In genomic region chr2:10225291-10226031, GRCh38 we compare ENCODE assay signal across 21 cellular contexts.
DNase-seq lines count a peak whose midpoint lies in the region; ATAC-seq, FAIRE-seq and TF ChIP-seq lines count a peak whose summit lies in the region.
"Had no signal": no experiment of that assay in that cellular context is flagged by ENCODE, and none has a peak within 500 bp of the region (broad histone marks: within the 10 kb centered on the region; RNA-seq: fewer than 3 reads in every experiment).

No MANE protein-coding gene starts in this region.

- no peaks in the 10 kb centered on the region for H3K27me3 Mint-ChIP-seq in activated T-cell treated with anti-CD3 and anti-CD28 coated beads, Interleukin-2, amount 50 U/mL, for 24 hours

- no peak for TF ChIP-seq POLR2A in testis (IDR thresholded peaks at IDR 0.05)

- peaks cover 2% of the 10 kb centered on the region for H3K4me1 Mint-ChIP-seq in activated T-cell treated with anti-CD3 and anti-CD28 coated beads, Interleukin-2, amount 50 U/mL, for 24 hours (ENCODE audit: low read depth)
- H3K4me1 Mint-ChIP-seq: activated naive CD4-positive, alpha-beta T cell treated with anti-CD3 and anti-CD28 coated beads, Interleukin-2, amount 10 ng/mL, durations not matched to agents 7 days and 5 days; CD4-positive, CD25-positive, alpha-beta regulatory T cell; immature natural killer cell; memory B cell had no signal

- H3K36me3 ChIP-seq in small intestine (ENCODE audit: control insufficient read depth in 2 of 2, insufficient read depth in 2 of 2, low read length in 2 of 2), result no peaks in the 10 kb centered on the region
- H3K36me3 ChIP-seq in testis (ENCODE audit: low read depth, missing control alignments), result no peaks in the 10 kb centered on the region

- no peak overlapping the region for H3K27ac Mint-ChIP-seq in activated T-cell treated with anti-CD3 and anti-CD28 coated beads, Interleukin-2, amount 50 U/mL, for 24 hours
- H3K27ac Mint-ChIP-seq: activated naive CD4-positive, alpha-beta T cell treated with anti-CD3 and anti-CD28 coated beads, Interleukin-2, amount 10 ng/mL, durations not matched to agents 7 days and 5 days; immature natural killer cell; memory B cell had no signal

- no peak for ATAC-seq in HG03045 (IDR thresholded peaks at IDR 0.05; ENCODE audit: unreplicated experiment)
- ATAC-seq: esophagus mucosa had no signal

- H3K27ac ChIP-seq in small intestine (ENCODE audit: low read depth in 1 of 2, low read length in 1 of 2) (peak overlapping the region in 1 of 2 donors; percentile 23), testis (no peak overlapping the region)

- DNase-seq in activated T-cell treated with anti-CD3 and anti-CD28 coated beads, Interleukin-2, amount 50 U/mL, for 1 hour, result peak; percentile 11
- no peak for DNase-seq in activated T-cell treated with anti-CD3 and anti-CD28 coated beads, Interleukin-2, amount 50 U/mL, for 24 hours
- DNase-seq in SW480 (ENCODE audit: low spot score) (peak; percentile 35), left kidney (ENCODE audit: low read depth, low spot score) (peak; percentile 92), small intestine (peak; percentile 63), testis (no peak), NCI-H187 treated with DMSO at 0.1 percent for 48 hours (lab: John Stamatoyannopoulos, UW) (no peak)
- DNase-seq: ACHN; activated CD4-positive, CD25-positive, alpha-beta regulatory T cell treated with anti-CD3 and anti-CD28 coated beads, Interleukin-2, amount 50 U/mL, for 72 hours; activated naive CD4-positive, alpha-beta T cell treated with anti-CD3 and anti-CD28 coated beads, Interleukin-2, amount 10 ng/mL, durations not matched to agents 7 days and 5 days; CD4-positive, CD25-positive, alpha-beta regulatory T cell; dermis blood vessel endothelial cell; immature natural killer cell; NCI-H1694; stimulated activated CD4-positive, alpha-beta T cell treated with anti-CD3 and anti-CD28 coated beads, Interleukin-2, amount 100 ng/mL, for 24 hours; substantia nigra; T-helper 9 cell had no signal

- H3K4me3 ChIP-seq in small intestine (ENCODE audit: low read depth in 1 of 2, low read length in 2 of 2) (no peak overlapping the region), testis (no peak overlapping the region)

- no peak for TF ChIP-seq CTCF in testis (IDR thresholded peaks at IDR 0.05)

- intact Hi-C loops in testis (cut with DNase I; ENCODE audit: low total_unique reads), result no loop called here

- H3K4me3 Mint-ChIP-seq in activated T-cell treated with anti-CD3 and anti-CD28 coated beads, Interleukin-2, amount 50 U/mL, for 24 hours, result no peak overlapping the region
- H3K4me3 Mint-ChIP-seq: activated naive CD4-positive, alpha-beta T cell treated with anti-CD3 and anti-CD28 coated beads, Interleukin-2, amount 10 ng/mL, durations not matched to agents 7 days and 5 days; immature natural killer cell; memory B cell had no signal

- no peak for FAIRE-seq in small intestine (lab: Jason Lieb, UNC)
- FAIRE-seq: GM19239 had no signal

- no peaks in the 10 kb centered on the region for H3K9me3 ChIP-seq in small intestine (ENCODE audit: control insufficient read depth, low read depth)
- no peaks in the 10 kb centered on the region for H3K9me3 ChIP-seq in testis

- H3K36me3 Mint-ChIP-seq in activated T-cell treated with anti-CD3 and anti-CD28 coated beads, Interleukin-2, amount 50 U/mL, for 24 hours (ENCODE audit: low read depth), result no peaks in the 10 kb centered on the region
- H3K36me3 Mint-ChIP-seq: activated naive CD4-positive, alpha-beta T cell treated with anti-CD3 and anti-CD28 coated beads, Interleukin-2, amount 10 ng/mL, durations not matched to agents 7 days and 5 days; CD4-positive, CD25-positive, alpha-beta regulatory T cell; immature natural killer cell; memory B cell had no signal

- 18 to 64% (median 39%) methylated on average over 15 of the region's 15 CpGs for WGBS in small intestine, 3 donors
- WGBS in testis, 2 donors, result 71 to 78% methylated on average over 12 to 15 of the region's 15 CpGs

- peaks cover 2 to 4% of the 10 kb centered on the region in 2 donors for H3K4me1 ChIP-seq in small intestine (ENCODE audit: control insufficient read depth in 2 of 2, insufficient read depth in 1 of 2, low read depth in 1 of 2, low read length in 1 of 2)
- peaks cover 18% of the 10 kb centered on the region for H3K4me1 ChIP-seq in testis

- no peaks in the 10 kb centered on the region for H3K9me3 Mint-ChIP-seq in activated T-cell treated with anti-CD3 and anti-CD28 coated beads, Interleukin-2, amount 50 U/mL, for 24 hours
- H3K9me3 Mint-ChIP-seq: activated naive CD4-positive, alpha-beta T cell treated with anti-CD3 and anti-CD28 coated beads, Interleukin-2, amount 10 ng/mL, durations not matched to agents 7 days and 5 days; CD4-positive, CD25-positive, alpha-beta regulatory T cell; immature natural killer cell; memory B cell had no signal

- H3K27me3 ChIP-seq in small intestine (ENCODE audit: control insufficient read depth in 2 of 2, insufficient read depth in 2 of 2, low read length in 2 of 2) (no peaks in the 10 kb centered on the region), testis (no peaks in the 10 kb centered on the region)

Comparison
In these comparisons a context has a peak if more than half of its experiments do, and no peak if none do; other contexts are left out.
1. DNase-seq: peak in activated T-cell treated with anti-CD3 and anti-CD28 coated beads, Interleukin-2, amount 50 U/mL, for 1 hour (single experiment), SW480 (single experiment), left kidney (single experiment) and small intestine (single experiment); none in activated T-cell treated with anti-CD3 and anti-CD28 coated beads, Interleukin-2, amount 50 U/mL, for 24 hours (single experiment), testis (single experiment) and NCI-H187 treated with DMSO at 0.1 percent for 48 hours (single experiment).